In genomic region chr16:67666032-67666537, GRCh38 we compare ENCODE assay signal across 1 cellular context.
TF ChIP-seq lines count a peak whose summit lies in the region.

No MANE protein-coding gene starts in this region.

TF ChIP-seq in HepG2, 621 proteins besides CTCF, POLR2A, EP300 and RAD21 (continued from another document and continues in another):
- 0 out of 2 replicates have a peak, but pooled peaks have one; percentile 47 for TF ChIP-seq TFDP1 (CRISPR knock-in tag; IDR thresholded peaks at IDR 0.05; ENCODE audit: borderline replicate concordance)
- peak; percentile 38; the same call in 1 of the 2 replicates for TF ChIP-seq ZNF430 (CRISPR knock-in tag; IDR thresholded peaks at IDR 0.05)
- peak; percentile 74 for TF ChIP-seq REPIN1 (CRISPR knock-in tag; IDR thresholded peaks at IDR 0.05; ENCODE audit: borderline replicate concordance, low read depth)
- no peak for TF ChIP-seq ZNF121 (CRISPR knock-in tag; IDR thresholded peaks at IDR 0.05)
- 0 out of 2 replicates have a peak, but pooled peaks have one; percentile 34 for TF ChIP-seq RNF2 (conservative IDR thresholded peaks at IDR 0.05; ENCODE audit: low read depth)
- peak; percentile 60 for TF ChIP-seq PITX1 (CRISPR knock-in tag; IDR thresholded peaks at IDR 0.05)
- no peak for TF ChIP-seq SYNCRIP (IDR thresholded peaks at IDR 0.05; ENCODE audit: insufficient read depth, low read depth, low read length)
- no peak for TF ChIP-seq PAF1 (CRISPR knock-in tag; IDR thresholded peaks at IDR 0.05)
- TF ChIP-seq PHF8 (CRISPR knock-in tag; IDR thresholded peaks at IDR 0.05) = peak; percentile 22
- TF ChIP-seq ZNF34 (CRISPR knock-in tag; IDR thresholded peaks at IDR 0.05; ENCODE audit: borderline replicate concordance) = no peak
- TF ChIP-seq ZNF546 (CRISPR knock-in tag; conservative IDR thresholded peaks at IDR 0.05) = no peak
- no peak; the same call in 1 of the 2 replicates for TF ChIP-seq PHF21A (CRISPR knock-in tag; IDR thresholded peaks at IDR 0.05)
- no peak for TF ChIP-seq ZNF18 (CRISPR knock-in tag; IDR thresholded peaks at IDR 0.05; ENCODE audit: insufficient replicate concordance)
- TF ChIP-seq SKI (IDR thresholded peaks at IDR 0.05; ENCODE audit: partially characterized antibody) = peak; percentile 10
- TF ChIP-seq ZFX (CRISPR knock-in tag; IDR thresholded peaks at IDR 0.05; ENCODE audit: low read depth) = no peak
- TF ChIP-seq ZNF484 (CRISPR knock-in tag; IDR thresholded peaks at IDR 0.05; ENCODE audit: borderline replicate concordance, low read depth) = no peak
- TF ChIP-seq ZNF639 (CRISPR knock-in tag; conservative IDR thresholded peaks at IDR 0.05) = peak; percentile 70; the same call in 1 of the 2 replicates
- no peak for TF ChIP-seq SMAD9 (CRISPR knock-in tag; IDR thresholded peaks at IDR 0.05)
- no peak for TF ChIP-seq ZNF20 (CRISPR knock-in tag; IDR thresholded peaks at IDR 0.05)
- peak; percentile 74; the same call in 1 of the 2 replicates for TF ChIP-seq MIER2 (CRISPR knock-in tag; IDR thresholded peaks at IDR 0.05)
- no peak for TF ChIP-seq ZNF530 (CRISPR knock-in tag; IDR thresholded peaks at IDR 0.05; ENCODE audit: low read depth)
- TF ChIP-seq TEAD2 (CRISPR knock-in tag; IDR thresholded peaks at IDR 0.05) = no peak
- TF ChIP-seq SMARCC2 (IDR thresholded peaks at IDR 0.05) = no peak
- TF ChIP-seq ZNF446 (CRISPR knock-in tag; IDR thresholded peaks at IDR 0.05) = peak; percentile 24; the same call in 1 of the 2 replicates
- no peak for TF ChIP-seq HCFC1 (IDR thresholded peaks at IDR 0.05; ENCODE audit: low read depth, low read length)
- TF ChIP-seq ZUFSP (CRISPR knock-in tag; IDR thresholded peaks at IDR 0.05; ENCODE audit: borderline replicate concordance) = no peak
- peak; percentile 82; the same call in 1 of the 2 replicates for TF ChIP-seq ZNF776 (CRISPR knock-in tag; IDR thresholded peaks at IDR 0.05)
- 0 out of 2 replicates have a peak, but pooled peaks have one; percentile 44 for TF ChIP-seq MTERF4 (CRISPR knock-in tag; IDR thresholded peaks at IDR 0.05)
- no peak for TF ChIP-seq FOXP4 (CRISPR knock-in tag; IDR thresholded peaks at IDR 0.05)
- peak; percentile 83 for TF ChIP-seq ZNF30 (CRISPR knock-in tag; IDR thresholded peaks at IDR 0.05)
- no peak; the same call in 1 of the 2 replicates for TF ChIP-seq YEATS4 (CRISPR knock-in tag; IDR thresholded peaks at IDR 0.05; ENCODE audit: borderline replicate concordance)
- TF ChIP-seq TCF7L2 (IDR thresholded peaks at IDR 0.05; ENCODE audit: low read depth, low read length) = no peak
- TF ChIP-seq NR2F2 (IDR thresholded peaks at IDR 0.05; ENCODE audit: borderline replicate concordance, low read depth) = no peak
- peak; percentile 83 for TF ChIP-seq ARID4A (CRISPR knock-in tag; IDR thresholded peaks at IDR 0.05; ENCODE audit: borderline replicate concordance)
- no peak for TF ChIP-seq CREB3 (CRISPR knock-in tag; IDR thresholded peaks at IDR 0.05)
- peak; percentile 56; the same call in 1 of the 2 replicates for TF ChIP-seq SALL1 (CRISPR knock-in tag; IDR thresholded peaks at IDR 0.05)
- no peak for TF ChIP-seq NPAS2 (CRISPR knock-in tag; IDR thresholded peaks at IDR 0.05; ENCODE audit: borderline replicate concordance)
- no peak for TF ChIP-seq MTA3 (CRISPR knock-in tag; IDR thresholded peaks at IDR 0.05)
- TF ChIP-seq ZNF598 (CRISPR knock-in tag; IDR thresholded peaks at IDR 0.05; ENCODE audit: borderline replicate concordance) = no peak
- TF ChIP-seq SNAPC2 (CRISPR knock-in tag; IDR thresholded peaks at IDR 0.05) = peak; percentile 24; the same call in 1 of the 2 replicates
- no peak for TF ChIP-seq ZFP1 (CRISPR knock-in tag; IDR thresholded peaks at IDR 0.05)
- no peak for TF ChIP-seq TERF1 (CRISPR knock-in tag; IDR thresholded peaks at IDR 0.05)
- peak; percentile 27; the same call in 1 of the 2 replicates for TF ChIP-seq FOSL2 (CRISPR knock-in tag; IDR thresholded peaks at IDR 0.05)
- no peak for TF ChIP-seq U2AF2 (IDR thresholded peaks at IDR 0.05; ENCODE audit: low read depth, low read length)
- TF ChIP-seq ZBTB43 (CRISPR knock-in tag; conservative IDR thresholded peaks at IDR 0.05) = no peak
- no peak for TF ChIP-seq ZBTB33 (CRISPR knock-in tag; IDR thresholded peaks at IDR 0.05)
- no peak for TF ChIP-seq HNRNPH1 (optimal IDR thresholded peaks at IDR 0.05; ENCODE audit: low read depth, low read length)
